In the genomic region with DNA sequence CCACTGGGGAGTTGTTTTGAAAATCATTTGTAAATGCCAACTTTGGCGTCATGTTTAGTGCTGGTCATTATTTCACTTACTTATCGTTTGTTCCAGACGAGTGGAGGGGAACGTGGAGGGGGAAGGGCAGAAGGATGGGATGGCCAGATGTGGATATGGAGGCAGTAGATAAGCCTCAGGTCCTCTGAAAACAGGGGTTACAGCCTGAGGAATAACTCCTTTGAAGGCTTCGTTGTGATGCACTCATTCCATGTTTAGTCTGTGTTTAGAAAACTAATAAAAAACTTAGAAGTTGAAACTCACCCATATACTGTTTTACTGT, we compare ENCODE assay signal across 8 cellular contexts. TPM values are rescaled to one million over a fixed set of nuclear protein-coding genes. Genes with fewer than 3 reads are reported as not detected.
DNase-seq lines count a peak whose midpoint lies in the region; ATAC-seq and TF ChIP-seq lines count a peak whose summit lies in the region.

No MANE protein-coding gene starts in this region.

- peaks cover 13% of the 10 kb centered on the region for H3K36me3 Mint-ChIP-seq in activated T-helper 1 cell treated with anti-CD3 and anti-CD28 coated beads, Interleukin-12 subunit alpha, Interleukin-12 subunit beta, Interleukin-2, Interleukin-4 antibody, amounts not matched to agents 30 ng/mL and 10 ng/mL and 1 ng/mL, durations not matched to agents 14 hours and 24 hours and 36 hours (ENCODE audit: low read depth)
- H3K36me3 Mint-ChIP-seq in stimulated activated effector memory CD8-positive, alpha-beta T cell treated with anti-CD3 and anti-CD28 coated beads, Interleukin-12 subunit alpha, Interleukin-12 subunit beta, amount 100 ng/mL, for 72 hours = peaks cover 10% of the 10 kb centered on the region

- H3K27ac ChIP-seq in HEK293 (ENCODE audit: extremely low read depth, low read depth, low read length) = no peak overlapping the region

- peaks cover 25% of the 10 kb centered on the region for H3K4me1 Mint-ChIP-seq in activated T-helper 1 cell treated with anti-CD3 and anti-CD28 coated beads, Interleukin-12 subunit alpha, Interleukin-12 subunit beta, Interleukin-2, Interleukin-4 antibody, amounts not matched to agents 30 ng/mL and 10 ng/mL and 1 ng/mL, durations not matched to agents 14 hours and 24 hours and 36 hours (ENCODE audit: low read depth)
- peaks cover 10% of the 10 kb centered on the region for H3K4me1 Mint-ChIP-seq in stimulated activated effector memory CD8-positive, alpha-beta T cell treated with anti-CD3 and anti-CD28 coated beads, Interleukin-12 subunit alpha, Interleukin-12 subunit beta, amount 100 ng/mL, for 72 hours

- DNase-seq in AG04449 (ENCODE audit: low read depth, low spot score) (no peak), NOMO-1 (lab: John Stamatoyannopoulos, UW; ENCODE audit: unreplicated experiment in 2 of 2) (no peak), GM10248 (ENCODE audit: extremely low spot score) (no peak), posterior cingulate gyrus (no peak)
- no peak for DNase-seq in activated T-helper 1 cell treated with anti-CD3 and anti-CD28 coated beads, Interleukin-12 subunit alpha, Interleukin-12 subunit beta, Interleukin-2, Interleukin-4 antibody, amounts not matched to agents 30 ng/mL and 10 ng/mL and 1 ng/mL, durations not matched to agents 14 hours and 24 hours and 36 hours (ENCODE audit: low spot score)
- DNase-seq in stimulated activated effector memory CD8-positive, alpha-beta T cell treated with anti-CD3 and anti-CD28 coated beads, Interleukin-12 subunit alpha, Interleukin-12 subunit beta, amount 100 ng/mL, for 72 hours (ENCODE audit: low spot score in 2 of 2) = no peak

- H3K36me3 ChIP-seq in HEK293 (ENCODE audit: control insufficient read depth in 2 of 2, insufficient read depth in 1 of 2, low read length in 2 of 2) = peaks cover 0 to 23% of the 10 kb centered on the region in 2 experiments; a peak in 2 of 3 replicates

- H3K9me3 ChIP-seq in HEK293 (ENCODE audit: control insufficient read depth, insufficient read depth, low read depth, low read length) = no peaks in the 10 kb centered on the region

- POLR2A ChIA-PET in AG04449 (lab: Yijun Ruan, JAX) (no interaction called here), HEK293 (lab: Yijun Ruan, JAX) (no interaction called here), GM10248 (lab: Yijun Ruan, JAX) (no interaction called here)

- no peak for ATAC-seq in stimulated activated effector memory CD8-positive, alpha-beta T cell treated with anti-CD3 and anti-CD28 coated beads, Interleukin-12 subunit alpha, Interleukin-12 subunit beta, amount 100 ng/mL, for 72 hours

- no peaks in the 10 kb centered on the region for H3K9me3 Mint-ChIP-seq in activated T-helper 1 cell treated with anti-CD3 and anti-CD28 coated beads, Interleukin-12 subunit alpha, Interleukin-12 subunit beta, Interleukin-2, Interleukin-4 antibody, amounts not matched to agents 30 ng/mL and 10 ng/mL and 1 ng/mL, durations not matched to agents 14 hours and 24 hours and 36 hours
- H3K9me3 Mint-ChIP-seq in stimulated activated effector memory CD8-positive, alpha-beta T cell treated with anti-CD3 and anti-CD28 coated beads, Interleukin-12 subunit alpha, Interleukin-12 subunit beta, amount 100 ng/mL, for 72 hours = no peaks in the 10 kb centered on the region

- TF ChIP-seq CTCF in AG04449 (IDR thresholded peaks at IDR 0.05; ENCODE audit: insufficient read depth, low read length, missing control alignments) = no peak
- TF ChIP-seq CTCF in HEK293 (tag by site-specific recombination; IDR thresholded peaks at IDR 0.05) = no peak
- no peak for TF ChIP-seq CTCF in GM10248 (IDR thresholded peaks at IDR 0.05; ENCODE audit: control extremely low read depth, extremely low read depth, low read depth, missing control alignments)

- CTCF ChIA-PET in AG04449 (lab: Yijun Ruan, JAX) = no interaction called here
- CTCF ChIA-PET in HEK293 (lab: Yijun Ruan, JAX) = no interaction called here
- CTCF ChIA-PET in GM10248 (lab: Yijun Ruan, JAX) = no interaction called here

- H3K4me3 Mint-ChIP-seq in activated T-helper 1 cell treated with anti-CD3 and anti-CD28 coated beads, Interleukin-12 subunit alpha, Interleukin-12 subunit beta, Interleukin-2, Interleukin-4 antibody, amounts not matched to agents 30 ng/mL and 10 ng/mL and 1 ng/mL, durations not matched to agents 14 hours and 24 hours and 36 hours = peak overlapping the region; percentile 98
- peak overlapping the region; percentile 92 for H3K4me3 Mint-ChIP-seq in stimulated activated effector memory CD8-positive, alpha-beta T cell treated with anti-CD3 and anti-CD28 coated beads, Interleukin-12 subunit alpha, Interleukin-12 subunit beta, amount 100 ng/mL, for 72 hours

- peak overlapping the region; percentile 86 for H3K4me3 ChIP-seq in AG04449 (ENCODE audit: low read depth, low read length)
- H3K4me3 ChIP-seq in HEK293 (ENCODE audit: low read depth, low read length) = peak overlapping the region; percentile 82
- H3K4me3 ChIP-seq in iPS-11a (ENCODE audit: low read depth, low read length) = peak overlapping the region; percentile 91

- intact Hi-C loops in activated T-helper 1 cell treated with anti-CD3 and anti-CD28 coated beads, Interleukin-12 subunit alpha, Interleukin-12 subunit beta, Interleukin-2, Interleukin-4 antibody, amounts not matched to agents 30 ng/mL and 10 ng/mL and 1 ng/mL, durations not matched to agents 14 hours and 24 hours and 36 hours (cut with micrococcal nuclease) = loop anchor here (5.0 kb wide), 1 partner anchor 86 kb away; no protein-coding TSS in a partner anchor
- intact Hi-C loops in posterior cingulate gyrus (cut with DNase I) = loop anchor here (5.0 to 10.0 kb wide), 2 partner anchors 66 to 92 kb away; a partner anchor contains a TSS

- H3K27ac Mint-ChIP-seq in activated T-helper 1 cell treated with anti-CD3 and anti-CD28 coated beads, Interleukin-12 subunit alpha, Interleukin-12 subunit beta, Interleukin-2, Interleukin-4 antibody, amounts not matched to agents 30 ng/mL and 10 ng/mL and 1 ng/mL, durations not matched to agents 14 hours and 24 hours and 36 hours = peak overlapping the region; percentile 93
- no peak overlapping the region for H3K27ac Mint-ChIP-seq in stimulated activated effector memory CD8-positive, alpha-beta T cell treated with anti-CD3 and anti-CD28 coated beads, Interleukin-12 subunit alpha, Interleukin-12 subunit beta, amount 100 ng/mL, for 72 hours

- no peaks in the 10 kb centered on the region for H3K4me1 ChIP-seq in HEK293 (ENCODE audit: control insufficient read depth, insufficient read depth, low read length)

- no peaks in the 10 kb centered on the region for H3K27me3 Mint-ChIP-seq in activated T-helper 1 cell treated with anti-CD3 and anti-CD28 coated beads, Interleukin-12 subunit alpha, Interleukin-12 subunit beta, Interleukin-2, Interleukin-4 antibody, amounts not matched to agents 30 ng/mL and 10 ng/mL and 1 ng/mL, durations not matched to agents 14 hours and 24 hours and 36 hours (ENCODE audit: insufficient read depth)

TF ChIP-seq in HEK293, 187 proteins besides CTCF, POLR2A, EP300 and RAD21:
- TF ChIP-seq ZNF629 (tag by site-specific recombination; IDR thresholded peaks at IDR 0.05) (0 out of 2 replicates have a peak, but pooled peaks have one; percentile 17), ZNF366 (tag by site-specific recombination; conservative IDR thresholded peaks at IDR 0.05) (0 out of 2 replicates have a peak, but pooled peaks have one; percentile 29), ZNF335 (tag by site-specific recombination; conservative IDR thresholded peaks at IDR 0.05) (peak; percentile 67), ZNF341 (tag by site-specific recombination; IDR thresholded peaks at IDR 0.05; ENCODE audit: low read depth) (peak; percentile 84), SP7 (tag by site-specific recombination; IDR thresholded peaks at IDR 0.05) (no peak)
- TF ChIP-seq, protein P1, sequence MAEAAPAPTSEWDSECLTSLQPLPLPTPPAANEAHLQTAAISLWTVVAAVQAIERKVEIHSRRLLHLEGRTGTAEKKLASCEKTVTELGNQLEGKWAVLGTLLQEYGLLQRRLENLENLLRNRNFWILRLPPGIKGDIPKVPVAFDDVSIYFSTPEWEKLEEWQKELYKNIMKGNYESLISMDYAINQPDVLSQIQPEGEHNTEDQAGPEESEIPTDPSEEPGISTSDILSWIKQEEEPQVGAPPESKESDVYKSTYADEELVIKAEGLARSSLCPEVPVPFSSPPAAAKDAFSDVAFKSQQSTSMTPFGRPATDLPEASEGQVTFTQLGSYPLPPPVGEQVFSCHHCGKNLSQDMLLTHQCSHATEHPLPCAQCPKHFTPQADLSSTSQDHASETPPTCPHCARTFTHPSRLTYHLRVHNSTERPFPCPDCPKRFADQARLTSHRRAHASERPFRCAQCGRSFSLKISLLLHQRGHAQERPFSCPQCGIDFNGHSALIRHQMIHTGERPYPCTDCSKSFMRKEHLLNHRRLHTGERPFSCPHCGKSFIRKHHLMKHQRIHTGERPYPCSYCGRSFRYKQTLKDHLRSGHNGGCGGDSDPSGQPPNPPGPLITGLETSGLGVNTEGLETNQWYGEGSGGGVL (tag by site-specific recombination; IDR thresholded peaks at IDR 0.05) = peak; percentile 47

RNA-seq across cellular contexts. Expression of a gene that starts 1.1 kb away (rescaled TPM):
- 22.1 and 23.1 TPM in 2 replicates for total RNA-seq in activated T-helper 1 cell treated with anti-CD3 and anti-CD28 coated beads, Interleukin-12 subunit alpha, Interleukin-12 subunit beta, Interleukin-2, Interleukin-4 antibody, amounts not matched to agents 30 ng/mL and 10 ng/mL and 1 ng/mL, durations not matched to agents 14 hours and 24 hours and 36 hours
